15 cellular contexts compared by ENCODE assay signal in the genomic region with DNA sequence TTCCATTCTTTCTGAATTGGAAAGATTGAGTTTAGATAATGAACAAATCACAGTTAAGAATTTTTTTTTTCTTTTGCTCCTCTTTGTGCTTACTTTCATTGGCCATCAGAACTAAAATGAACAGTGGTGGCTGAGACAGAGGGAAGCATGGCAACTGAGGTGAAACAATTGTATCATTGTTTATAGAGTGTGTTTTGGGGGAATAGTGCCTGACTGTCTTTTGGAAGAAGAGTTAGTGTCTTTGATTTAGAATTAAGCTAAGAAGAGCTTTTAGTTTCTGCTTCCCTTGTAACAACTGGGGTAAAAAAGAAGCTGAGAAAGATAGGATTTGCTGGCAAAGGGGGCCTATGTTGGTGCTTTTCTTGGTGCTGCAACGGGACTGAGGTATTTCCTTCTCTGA.
"Had no signal": no experiment of that assay in that cellular context is flagged by ENCODE, and none has a peak within 500 bp of the region (broad histone marks: within the 10 kb centered on the region; RNA-seq: fewer than 3 reads in every experiment).

No MANE protein-coding gene starts in this region.

- H3K27ac Mint-ChIP-seq: activated CD8-positive, alpha-beta T cell treated with anti-CD3 and anti-CD28 coated beads for 36 hours; activated naive CD8-positive, alpha-beta T cell treated with anti-CD3 and anti-CD28 coated beads for 36 hours; activated T-cell treated with anti-CD3 and anti-CD28 coated beads, Interleukin-2, amount 50 U/mL, for 72 hours; stimulated activated naive CD8-positive, alpha-beta T cell treated with anti-CD3 and anti-CD28 coated beads, Interleukin-15, amount 100 ng/mL, for 72 hours had no signal

- H3K36me3 ChIP-seq: uterus had no signal

- H3K9me3 Mint-ChIP-seq: activated CD8-positive, alpha-beta T cell treated with anti-CD3 and anti-CD28 coated beads for 36 hours; activated naive CD8-positive, alpha-beta T cell treated with anti-CD3 and anti-CD28 coated beads for 36 hours; activated T-cell treated with anti-CD3 and anti-CD28 coated beads, Interleukin-2, amount 50 U/mL, for 72 hours; immature natural killer cell; stimulated activated naive CD8-positive, alpha-beta T cell treated with anti-CD3 and anti-CD28 coated beads, Interleukin-15, amount 100 ng/mL, for 72 hours had no signal

- H3K4me1 ChIP-seq: parathyroid adenoma, uterus had no signal

- H3K9me3 ChIP-seq: tibial artery, uterus had no signal

- H3K4me3 Mint-ChIP-seq: activated CD8-positive, alpha-beta T cell treated with anti-CD3 and anti-CD28 coated beads for 36 hours; activated naive CD8-positive, alpha-beta T cell treated with anti-CD3 and anti-CD28 coated beads for 36 hours; activated T-cell treated with anti-CD3 and anti-CD28 coated beads, Interleukin-2, amount 50 U/mL, for 72 hours; immature natural killer cell; stimulated activated naive CD8-positive, alpha-beta T cell treated with anti-CD3 and anti-CD28 coated beads, Interleukin-15, amount 100 ng/mL, for 72 hours had no signal

- H3K27me3 ChIP-seq: tibial artery, uterus had no signal

- H3K4me3 ChIP-seq: tibial artery, uterus had no signal

- H3K4me1 Mint-ChIP-seq: activated naive CD8-positive, alpha-beta T cell treated with anti-CD3 and anti-CD28 coated beads for 36 hours; stimulated activated naive CD8-positive, alpha-beta T cell treated with anti-CD3 and anti-CD28 coated beads, Interleukin-15, amount 100 ng/mL, for 72 hours had no signal

- H3K27me3 Mint-ChIP-seq: activated CD8-positive, alpha-beta T cell treated with anti-CD3 and anti-CD28 coated beads for 36 hours; activated naive CD8-positive, alpha-beta T cell treated with anti-CD3 and anti-CD28 coated beads for 36 hours; stimulated activated naive CD8-positive, alpha-beta T cell treated with anti-CD3 and anti-CD28 coated beads, Interleukin-15, amount 100 ng/mL, for 72 hours had no signal

- H3K27ac ChIP-seq: parathyroid adenoma, tibial artery, uterus had no signal

- DNase-seq: activated CD8-positive, alpha-beta memory T cell treated with anti-CD3 and anti-CD28 coated beads, Interleukin-2, amount 50 U/mL, for 4 hours; activated CD8-positive, alpha-beta T cell treated with anti-CD3 and anti-CD28 coated beads for 36 hours; activated gamma-delta T cell treated with Interleukin-2 at 50 U/mL for 16 hours; activated naive CD8-positive, alpha-beta T cell treated with anti-CD3 and anti-CD28 coated beads for 36 hours; activated T-cell treated with anti-CD3 and anti-CD28 coated beads, Interleukin-2, amount 50 U/mL, for 72 hours; aorta; effector CD4-positive, alpha-beta T cell; immature natural killer cell; stimulated activated CD4-positive, alpha-beta T cell treated with anti-CD3 and anti-CD28 coated beads, Interleukin-15, amount 100 ng/mL, for 24 hours; stimulated activated CD4-positive, alpha-beta T cell treated with anti-CD3 and anti-CD28 coated beads, Interleukin-4, amount 100 ng/mL, for 4 hours; stimulated activated naive CD8-positive, alpha-beta T cell treated with anti-CD3 and anti-CD28 coated beads, Interleukin-15, amount 100 ng/mL, for 72 hours; T1000; tibial artery; uterus had no signal

- ATAC-seq: activated CD8-positive, alpha-beta T cell treated with anti-CD3 and anti-CD28 coated beads for 36 hours; activated T-cell treated with anti-CD3 and anti-CD28 coated beads, Interleukin-2, amount 50 U/mL, for 72 hours; stimulated activated naive CD8-positive, alpha-beta T cell treated with anti-CD3 and anti-CD28 coated beads, Interleukin-15, amount 100 ng/mL, for 72 hours had no signal
